In genomic region chrX:102768984-102769761, GRCh38 we compare ENCODE assay signal across 8 cellular contexts. TPM values are rescaled to one million over a fixed set of nuclear protein-coding genes. Genes with fewer than 3 reads are reported as not detected.
A peak's percentile ranks its signal among the peaks of the same experiment; 100 is the strongest.
DNase-seq lines count a peak whose midpoint lies in the region; ATAC-seq, FAIRE-seq and TF ChIP-seq lines count a peak whose summit lies in the region.

No MANE protein-coding gene starts in this region.

- peak overlapping the region; percentile 87 for H3K27ac ChIP-seq in KMS-11

- no peaks in the 10 kb centered on the region for H4K20me1 ChIP-seq in KMS-11 (ENCODE audit: insufficient read depth)

- no peaks in the 10 kb centered on the region for H3K9me3 Mint-ChIP-seq in activated T-helper 17 cell treated with anti-CD3 and anti-CD28 coated beads, Interleukin-2, amount 50 U/mL, for 72 hours
- peaks cover 4% of the 10 kb centered on the region for H3K9me3 Mint-ChIP-seq in neural crest cell
- H3K9me3 Mint-ChIP-seq in stimulated activated naive CD8-positive, alpha-beta T cell treated with anti-CD3 and anti-CD28 coated beads, Interleukin-15, amount 100 ng/mL, for 72 hours, result no peaks in the 10 kb centered on the region

- DNase-seq in Daoy (ENCODE audit: low read depth) (peak; percentile 79), RCC 7860 (ENCODE audit: low spot score) (peak; percentile 82), fibroblast of villous mesenchyme (ENCODE audit: low read depth) (peak; percentile 88), neural crest cell (ENCODE audit: low read depth, low spot score) (peak; percentile 56)
- peak; percentile 71 to 80 for DNase-seq in stimulated activated naive CD8-positive, alpha-beta T cell treated with anti-CD3 and anti-CD28 coated beads, Interleukin-15, amount 100 ng/mL, for 72 hours

- peaks cover 10% of the 10 kb centered on the region for H3K4me1 ChIP-seq in KMS-11 (ENCODE audit: low read depth, poor library complexity, severe bottlenecking)

- FAIRE-seq in RCC 7860 (lab: Jason Lieb, UNC), result peak; percentile 78

- H3K27me3 Mint-ChIP-seq in activated T-helper 17 cell treated with anti-CD3 and anti-CD28 coated beads, Interleukin-2, amount 50 U/mL, for 72 hours, result no peaks in the 10 kb centered on the region
- H3K27me3 Mint-ChIP-seq in neural crest cell (ENCODE audit: low read depth), result no peaks in the 10 kb centered on the region
- no peaks in the 10 kb centered on the region for H3K27me3 Mint-ChIP-seq in stimulated activated naive CD8-positive, alpha-beta T cell treated with anti-CD3 and anti-CD28 coated beads, Interleukin-15, amount 100 ng/mL, for 72 hours

- H3K4me3 Mint-ChIP-seq in activated T-helper 17 cell treated with anti-CD3 and anti-CD28 coated beads, Interleukin-2, amount 50 U/mL, for 72 hours, result peak overlapping the region; percentile 91
- H3K4me3 Mint-ChIP-seq in neural crest cell, result peak overlapping the region; percentile 99
- H3K4me3 Mint-ChIP-seq in stimulated activated naive CD8-positive, alpha-beta T cell treated with anti-CD3 and anti-CD28 coated beads, Interleukin-15, amount 100 ng/mL, for 72 hours, result peak overlapping the region; percentile 98 to 99

- H3K27me3 ChIP-seq in KMS-11 (ENCODE audit: insufficient read depth, low read depth), result no peaks in the 10 kb centered on the region

- no peak for TF ChIP-seq CTCF in KMS-11 (conservative IDR thresholded peaks at IDR 0.05; ENCODE audit: low read depth, low read length)
- TF ChIP-seq CTCF in fibroblast of villous mesenchyme (IDR thresholded peaks at IDR 0.05; ENCODE audit: insufficient read depth, low read depth, low read length), result no peak
- no peak for TF ChIP-seq CTCF in neural crest cell (conservative IDR thresholded peaks at IDR 0.05)

- peaks cover 11% of the 10 kb centered on the region for H3K36me3 Mint-ChIP-seq in activated T-helper 17 cell treated with anti-CD3 and anti-CD28 coated beads, Interleukin-2, amount 50 U/mL, for 72 hours (ENCODE audit: low read depth)
- H3K36me3 Mint-ChIP-seq in neural crest cell (ENCODE audit: low read depth), result peaks cover 7% of the 10 kb centered on the region

- 0 out of 2 replicates have a peak, but pooled peaks cover 10% of the 10 kb centered on the region for H3K79me2 ChIP-seq in KMS-11 (ENCODE audit: insufficient read depth, low read depth)

- peaks cover 5% of the 10 kb centered on the region for H3K4me1 Mint-ChIP-seq in activated T-helper 17 cell treated with anti-CD3 and anti-CD28 coated beads, Interleukin-2, amount 50 U/mL, for 72 hours
- H3K4me1 Mint-ChIP-seq in neural crest cell, result peaks cover 13% of the 10 kb centered on the region
- H3K4me1 Mint-ChIP-seq in stimulated activated naive CD8-positive, alpha-beta T cell treated with anti-CD3 and anti-CD28 coated beads, Interleukin-15, amount 100 ng/mL, for 72 hours, result peaks cover 6% of the 10 kb centered on the region

- H3K9ac ChIP-seq in KMS-11, result peak overlapping the region; percentile 91

- no peaks in the 10 kb centered on the region for H3K36me3 ChIP-seq in KMS-11 (ENCODE audit: insufficient read depth)

- peak overlapping the region; percentile 96 for H3K27ac Mint-ChIP-seq in activated T-helper 17 cell treated with anti-CD3 and anti-CD28 coated beads, Interleukin-2, amount 50 U/mL, for 72 hours
- H3K27ac Mint-ChIP-seq in neural crest cell (ENCODE audit: unreplicated experiment), result peak overlapping the region; percentile 100
- H3K27ac Mint-ChIP-seq in stimulated activated naive CD8-positive, alpha-beta T cell treated with anti-CD3 and anti-CD28 coated beads, Interleukin-15, amount 100 ng/mL, for 72 hours, result peak overlapping the region; percentile 97 to 99

- peak overlapping the region; percentile 54 for H3K4me2 ChIP-seq in KMS-11

- peak overlapping the region; percentile 89 for H2AFZ ChIP-seq in KMS-11 (ENCODE audit: low read depth)

- H3K4me3 ChIP-seq in KMS-11 (IDR thresholded peaks at IDR 0.05; ENCODE audit: insufficient read depth, low read depth, low read length) (no peak overlapping the region), fibroblast of villous mesenchyme (ENCODE audit: low read depth, low read length) (peak overlapping the region; percentile 77)

- ATAC-seq in GM21786 (IDR thresholded peaks at IDR 0.05; ENCODE audit: unreplicated experiment), result peak; percentile 94
- ATAC-seq in activated T-helper 17 cell treated with anti-CD3 and anti-CD28 coated beads, Interleukin-2, amount 50 U/mL, for 72 hours (replicated peaks), result peak; percentile 87
- ATAC-seq in stimulated activated naive CD8-positive, alpha-beta T cell treated with anti-CD3 and anti-CD28 coated beads, Interleukin-15, amount 100 ng/mL, for 72 hours, result peak; percentile 96

RNA-seq across cellular contexts. Expression of gene GPRASP3, which starts 48.6 kb away (rescaled TPM):
- 3.2 and 3.9 TPM in 2 replicates for total RNA-seq in Daoy (2014; rRNA removed; shearing (Covaris generic))
- 1 to 10 TPM; 2.6 to 3.1 TPM for total RNA-seq in activated T-helper 17 cell treated with anti-CD3 and anti-CD28 coated beads, Interleukin-2, amount 50 U/mL, for 72 hours
- total RNA-seq in fibroblast of villous mesenchyme, result 4.8 and 6.9 TPM in 2 replicates
- total RNA-seq in neural crest cell, result 17.1 and 21.4 TPM in 2 replicates

RNA-seq across cellular contexts. Expression of gene GPRASP2, which starts 56.9 kb away (rescaled TPM):
- 12.0 and 17.4 TPM in 2 replicates for total RNA-seq in Daoy (2014; rRNA removed; shearing (Covaris generic))
- under 1 TPM; 0.17 to 0.45 TPM for total RNA-seq in activated T-helper 17 cell treated with anti-CD3 and anti-CD28 coated beads, Interleukin-2, amount 50 U/mL, for 72 hours
- total RNA-seq in fibroblast of villous mesenchyme, result 13.5 and 15.5 TPM in 2 replicates
- total RNA-seq in neural crest cell, result 20.3 and 20.9 TPM in 2 replicates
